ENCODE assay signal across 1 cellular context in the genomic region with DNA sequence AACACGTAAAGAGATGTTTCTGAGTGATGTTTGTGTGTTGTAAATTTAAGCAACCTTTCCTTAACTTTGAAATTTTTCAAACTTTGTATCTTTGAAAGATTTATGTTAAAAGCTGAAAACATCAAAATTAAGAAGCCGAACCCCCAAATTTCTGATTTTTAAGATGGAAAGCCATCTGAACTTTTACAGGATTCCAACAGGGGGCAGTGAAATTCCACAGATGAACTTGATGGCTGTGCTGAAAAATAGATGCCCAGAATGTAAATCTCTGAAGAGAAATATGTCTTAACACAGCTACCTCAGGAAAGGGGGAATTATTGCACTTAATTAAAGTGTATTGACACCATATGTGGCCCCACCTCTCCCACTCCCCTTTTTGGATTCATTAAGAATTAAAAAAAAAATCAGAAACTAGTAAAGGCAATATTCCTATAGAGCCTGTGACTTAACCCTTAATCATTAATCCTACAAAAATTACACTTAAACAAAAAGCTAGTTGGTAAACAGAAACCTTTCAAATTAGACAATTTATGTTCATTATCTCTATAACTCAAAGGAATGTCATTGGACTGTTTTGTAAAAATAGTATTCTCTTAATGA.
TF ChIP-seq lines count a peak whose summit lies in the region.

No MANE protein-coding gene starts in this region.

TF ChIP-seq in GM23338, 12 proteins besides CTCF, POLR2A, EP300 and RAD21 (continued from another document):
- TF ChIP-seq, protein P1, sequence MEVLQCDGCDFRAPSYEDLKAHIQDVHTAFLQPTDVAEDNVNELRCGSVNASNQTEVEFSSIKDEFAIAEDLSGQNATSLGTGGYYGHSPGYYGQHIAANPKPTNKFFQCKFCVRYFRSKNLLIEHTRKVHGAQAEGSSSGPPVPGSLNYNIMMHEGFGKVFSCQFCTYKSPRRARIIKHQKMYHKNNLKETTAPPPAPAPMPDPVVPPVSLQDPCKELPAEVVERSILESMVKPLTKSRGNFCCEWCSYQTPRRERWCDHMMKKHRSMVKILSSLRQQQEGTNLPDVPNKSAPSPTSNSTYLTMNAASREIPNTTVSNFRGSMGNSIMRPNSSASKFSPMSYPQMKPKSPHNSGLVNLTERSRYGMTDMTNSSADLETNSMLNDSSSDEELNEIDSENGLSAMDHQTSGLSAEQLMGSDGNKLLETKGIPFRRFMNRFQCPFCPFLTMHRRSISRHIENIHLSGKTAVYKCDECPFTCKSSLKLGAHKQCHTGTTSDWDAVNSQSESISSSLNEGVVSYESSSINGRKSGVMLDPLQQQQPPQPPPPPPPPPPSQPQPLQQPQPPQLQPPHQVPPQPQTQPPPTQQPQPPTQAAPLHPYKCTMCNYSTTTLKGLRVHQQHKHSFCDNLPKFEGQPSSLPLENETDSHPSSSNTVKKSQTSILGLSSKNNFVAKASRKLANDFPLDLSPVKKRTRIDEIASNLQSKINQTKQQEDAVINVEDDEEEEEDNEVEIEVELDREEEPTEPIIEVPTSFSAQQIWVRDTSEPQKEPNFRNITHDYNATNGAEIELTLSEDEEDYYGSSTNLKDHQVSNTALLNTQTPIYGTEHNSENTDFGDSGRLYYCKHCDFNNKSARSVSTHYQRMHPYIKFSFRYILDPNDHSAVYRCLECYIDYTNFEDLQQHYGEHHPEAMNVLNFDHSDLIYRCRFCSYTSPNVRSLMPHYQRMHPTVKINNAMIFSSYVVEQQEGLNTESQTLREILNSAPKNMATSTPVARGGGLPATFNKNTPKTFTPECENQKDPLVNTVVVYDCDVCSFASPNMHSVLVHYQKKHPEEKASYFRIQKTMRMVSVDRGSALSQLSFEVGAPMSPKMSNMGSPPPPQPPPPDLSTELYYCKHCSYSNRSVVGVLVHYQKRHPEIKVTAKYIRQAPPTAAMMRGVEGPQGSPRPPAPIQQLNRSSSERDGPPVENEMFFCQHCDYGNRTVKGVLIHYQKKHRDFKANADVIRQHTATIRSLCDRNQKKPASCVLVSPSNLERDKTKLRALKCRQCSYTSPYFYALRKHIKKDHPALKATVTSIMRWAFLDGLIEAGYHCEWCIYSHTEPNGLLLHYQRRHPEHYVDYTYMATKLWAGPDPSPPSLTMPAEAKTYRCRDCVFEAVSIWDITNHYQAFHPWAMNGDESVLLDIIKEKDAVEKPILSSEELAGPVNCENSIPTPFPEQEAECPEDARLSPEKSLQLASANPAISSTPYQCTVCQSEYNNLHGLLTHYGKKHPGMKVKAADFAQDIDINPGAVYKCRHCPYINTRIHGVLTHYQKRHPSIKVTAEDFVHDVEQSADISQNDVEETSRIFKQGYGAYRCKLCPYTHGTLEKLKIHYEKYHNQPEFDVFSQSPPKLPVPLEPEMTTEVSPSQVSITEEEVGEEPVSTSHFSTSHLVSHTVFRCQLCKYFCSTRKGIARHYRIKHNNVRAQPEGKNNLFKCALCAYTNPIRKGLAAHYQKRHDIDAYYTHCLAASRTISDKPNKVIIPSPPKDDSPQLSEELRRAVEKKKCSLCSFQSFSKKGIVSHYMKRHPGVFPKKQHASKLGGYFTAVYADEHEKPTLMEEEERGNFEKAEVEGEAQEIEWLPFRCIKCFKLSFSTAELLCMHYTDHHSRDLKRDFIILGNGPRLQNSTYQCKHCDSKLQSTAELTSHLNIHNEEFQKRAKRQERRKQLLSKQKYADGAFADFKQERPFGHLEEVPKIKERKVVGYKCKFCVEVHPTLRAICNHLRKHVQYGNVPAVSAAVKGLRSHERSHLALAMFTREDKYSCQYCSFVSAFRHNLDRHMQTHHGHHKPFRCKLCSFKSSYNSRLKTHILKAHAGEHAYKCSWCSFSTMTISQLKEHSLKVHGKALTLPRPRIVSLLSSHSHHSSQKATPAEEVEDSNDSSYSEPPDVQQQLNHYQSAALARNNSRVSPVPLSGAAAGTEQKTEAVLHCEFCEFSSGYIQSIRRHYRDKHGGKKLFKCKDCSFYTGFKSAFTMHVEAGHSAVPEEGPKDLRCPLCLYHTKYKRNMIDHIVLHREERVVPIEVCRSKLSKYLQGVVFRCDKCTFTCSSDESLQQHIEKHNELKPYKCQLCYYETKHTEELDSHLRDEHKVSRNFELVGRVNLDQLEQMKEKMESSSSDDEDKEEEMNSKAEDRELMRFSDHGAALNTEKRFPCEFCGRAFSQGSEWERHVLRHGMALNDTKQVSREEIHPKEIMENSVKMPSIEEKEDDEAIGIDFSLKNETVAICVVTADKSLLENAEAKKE (CRISPR knock-in tag; IDR thresholded peaks at IDR 0.05) = no peak
- TF ChIP-seq STAT1 (IDR thresholded peaks at IDR 0.05; ENCODE audit: unreplicated experiment) (no peak), NANOG (IDR thresholded peaks at IDR 0.05; ENCODE audit: borderline replicate concordance) (no peak), ZNF331 (CRISPR knock-in tag; IDR thresholded peaks at IDR 0.05; ENCODE audit: low read depth) (no peak), CREB1 (CRISPR knock-in tag; IDR thresholded peaks at IDR 0.05; ENCODE audit: low read depth) (no peak), EZH2 (IDR thresholded peaks at IDR 0.05; ENCODE audit: low read depth, unreplicated experiment) (no peak), POLR2AphosphoS5 (IDR thresholded peaks at IDR 0.05; ENCODE audit: low read depth) (no peak), EZH2phosphoT487 (IDR thresholded peaks at IDR 0.05; ENCODE audit: unreplicated experiment) (no peak), ZNF114 (CRISPR knock-in tag; IDR thresholded peaks at IDR 0.05) (no peak)
